In the genomic region with DNA sequence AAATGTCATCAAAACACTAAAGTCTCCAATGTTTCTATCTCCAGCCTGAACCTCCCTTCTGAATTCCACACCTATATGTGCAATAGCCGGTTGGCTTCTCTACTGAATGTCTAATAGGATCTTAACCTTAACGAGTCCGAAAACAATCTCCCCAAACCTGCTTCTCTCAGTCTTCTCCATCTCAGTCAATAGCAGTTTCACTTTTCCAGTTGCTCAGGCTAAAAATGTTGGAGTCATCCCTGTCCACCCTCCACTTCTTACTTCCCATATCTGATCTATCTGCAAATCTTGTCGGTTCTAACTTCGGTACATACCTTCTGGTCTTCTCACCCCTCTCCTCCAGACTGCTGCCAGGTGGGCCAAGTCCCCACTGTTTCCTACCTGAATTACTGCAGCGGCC, we compare ENCODE assay signal across 19 cellular contexts. TPM values are rescaled to one million over a fixed set of nuclear protein-coding genes. Genes with fewer than 3 reads are reported as not detected.
A peak's percentile ranks its signal among the peaks of the same experiment; 100 is the strongest.
DNase-seq lines count a peak whose midpoint lies in the region; ATAC-seq, FAIRE-seq and TF ChIP-seq lines count a peak whose summit lies in the region.
"Had no signal": no experiment of that assay in that cellular context is flagged by ENCODE, and none has a peak within 500 bp of the region (broad histone marks: within the 10 kb centered on the region; RNA-seq: fewer than 3 reads in every experiment).

No MANE protein-coding gene starts in this region.

- BruUV-seq in Panc1 (replicated peaks; lab: Mats Ljungman, UMichigan) (no TSS peak), K562 (replicated peaks; lab: Mats Ljungman, UMichigan) (no TSS peak)

- in situ Hi-C loops in Panc1 (cut with HindIII; ENCODE audit: low pct_unique_long_range_greater_than_20kb, low sequenced_read_pairs): no loop called here
- in situ Hi-C loops in K562 (cut with MboI): no loop called here

- H3K36me3 ChIP-seq in ACC112 (ENCODE audit: insufficient read depth, low read length) (no peaks in the 10 kb centered on the region), Panc1 (ENCODE audit: control insufficient read depth, insufficient read depth, low read length) (no peaks in the 10 kb centered on the region), K562 (ENCODE audit: control insufficient read depth, insufficient read depth, low read length) (no peaks in the 10 kb centered on the region), esophagus squamous epithelium (no peaks in the 10 kb centered on the region), spleen (no peaks in the 10 kb centered on the region)

- no peak overlapping the region for H3K27ac Mint-ChIP-seq in T-cell
- H3K27ac Mint-ChIP-seq: CD4-positive, alpha-beta T cell; HFFc6 had no signal

- H3K9ac ChIP-seq in K562 (ENCODE audit: insufficient read depth in 1 of 2, low read depth in 2 of 2, low read length in 2 of 2): no peak overlapping the region

- WGBS in K562 (ENCODE audit: insufficient coverage, low coverage, missing lambda C conversion rate): 14% methylated on average over 6 of the region's 6 CpGs
- WGBS in esophagus squamous epithelium, 2 donors: 88 to 97% methylated on average over 6 of the region's 6 CpGs
- WGBS in spleen, 5 donors: 94 to 98% (median 95%) methylated on average over 6 of the region's 6 CpGs

- intact Hi-C loops in Panc1 (cut with micrococcal nuclease; ENCODE audit: unreplicated experiment) (no loop called here), K562 (cut with micrococcal nuclease) (no loop called here), esophagus squamous epithelium (cut with DNase I) (no loop called here), spleen (cut with DNase I; ENCODE audit: low total_unique reads) (no loop called here)

- TF ChIP-seq POLR2A in K562 (conservative IDR thresholded peaks at IDR 0.05): no peak
- TF ChIP-seq POLR2A in esophagus squamous epithelium (IDR thresholded peaks at IDR 0.05): no peak
- TF ChIP-seq POLR2A in spleen (IDR thresholded peaks at IDR 0.05): no peak

- H3K27me3 Mint-ChIP-seq in T-cell: peaks cover 41 to 48% of the 10 kb centered on the region in 2 donors

- TF ChIP-seq EP300 in K562 (IDR thresholded peaks at IDR 0.05; ENCODE audit: low read length): no peak

- no peak for TF ChIP-seq RAD21 in K562 (CRISPR knock-in tag; conservative IDR thresholded peaks at IDR 0.05 in 1 of 2, IDR thresholded peaks at IDR 0.05 in 1 of 2)

- FAIRE-seq in K562 (lab: Jason Lieb, UNC): no peak
- FAIRE-seq: A204.1, D721Med, GM12892 had no signal

- H3K4me3 Mint-ChIP-seq in T-cell: no peak overlapping the region
- H3K4me3 Mint-ChIP-seq: CD4-positive, alpha-beta T cell; HFFc6 had no signal

- no peak overlapping the region for H3K27ac ChIP-seq in ACC112 (ENCODE audit: low read depth, low read length)
- peak overlapping the region; percentile 64 for H3K27ac ChIP-seq in Panc1 (ENCODE audit: low read length)
- no peak overlapping the region for H3K27ac ChIP-seq in K562 (ENCODE audit: extremely low read depth, low read depth, low read length)
- H3K27ac ChIP-seq in esophagus squamous epithelium: peak overlapping the region in 3 of 4 donors; percentile 24 to 61 (median 50)
- H3K27ac ChIP-seq in spleen: no peak overlapping the region
- H3K27ac ChIP-seq: C4-2B had no signal

- H3K79me2 ChIP-seq in ACC112 (ENCODE audit: control insufficient read depth, insufficient read depth, low read length, unreplicated experiment) (no peaks in the 10 kb centered on the region), K562 (ENCODE audit: control insufficient read depth, insufficient read depth, low read length) (no peaks in the 10 kb centered on the region)

- no peaks in the 10 kb centered on the region for H4K20me1 ChIP-seq in K562 (replicated peaks; ENCODE audit: control insufficient read depth, insufficient read depth, low read length)

- no peaks in the 10 kb centered on the region for H3K36me3 Mint-ChIP-seq in T-cell

- H3K4me2 ChIP-seq in K562 (ENCODE audit: insufficient read depth, low read length): no peak overlapping the region

- DNase-seq in Panc1 (ENCODE audit: low read depth, low spot score) (no peak), K562 (ENCODE audit: extremely low read depth in 1 of 4, low spot score in 3 of 4) (no peak), esophagus squamous epithelium (lab: John Stamatoyannopoulos, UW) (no peak), spleen (no peak), T-cell (no peak)
- DNase-seq: AML-193; Caco-2; CD4-positive, alpha-beta T cell; GDM1; GOT3; H7; HFFc6 had no signal

- CTCF ChIA-PET in Panc1 (lab: Charles Lee): interaction anchor here (0.5 kb wide), 1 partner anchor 13 kb away, joined by 5 read pairs; no protein-coding TSS in a partner anchor
- CTCF ChIA-PET in K562 (lab: Yijun Ruan, JAX; ENCODE audit: low intra/inter-chr PET ratio): no interaction called here
- CTCF ChIA-PET in T-cell (lab: Charles Lee): no interaction called here

- peak overlapping the region; percentile 7 for H2AFZ ChIP-seq in ACC112 (ENCODE audit: low read length, unreplicated experiment)
- H2AFZ ChIP-seq in K562 (ENCODE audit: low read depth, low read length): no peak overlapping the region

- no peak overlapping the region for H3K4me3 ChIP-seq in ACC112 (ENCODE audit: low read depth, low read length)
- H3K4me3 ChIP-seq in Panc1 (ENCODE audit: low read depth in 2 of 2, low read length in 2 of 2): no peak overlapping the region
- no peak overlapping the region for H3K4me3 ChIP-seq in K562
- H3K4me3 ChIP-seq in esophagus squamous epithelium: no peak overlapping the region
- H3K4me3 ChIP-seq in spleen: no peak overlapping the region

- no peaks in the 10 kb centered on the region for H3K9me1 ChIP-seq in K562 (ENCODE audit: control insufficient read depth, insufficient read depth, low read length)

- no peak for TF ChIP-seq CTCF in Panc1 (IDR thresholded peaks at IDR 0.05)
- TF ChIP-seq CTCF in K562 (IDR thresholded peaks at IDR 0.05 in 2 of 3, conservative IDR thresholded peaks at IDR 0.05 in 1 of 3; ENCODE audit: insufficient read depth in 2 of 3, low read depth in 1 of 3, low read length in 3 of 3): no peak
- no peak for TF ChIP-seq CTCF in esophagus squamous epithelium (IDR thresholded peaks at IDR 0.05)
- no peak for TF ChIP-seq CTCF in spleen (IDR thresholded peaks at IDR 0.05 in 8 of 11, conservative IDR thresholded peaks at IDR 0.05 in 3 of 11)

- no peaks in the 10 kb centered on the region for H3K27me3 ChIP-seq in ACC112 (ENCODE audit: insufficient read depth, low read length)
- no peaks in the 10 kb centered on the region for H3K27me3 ChIP-seq in Panc1 (ENCODE audit: control insufficient read depth, insufficient read depth, low read length)
- H3K27me3 ChIP-seq in K562 (ENCODE audit: control insufficient read depth in 2 of 2, insufficient read depth in 2 of 2, low read length in 2 of 2): peaks cover 0 to 10% of the 10 kb centered on the region in 2 experiments; a peak in 3 of 5 replicates
- peaks cover 0 to 22% (median 0%) of the 10 kb centered on the region in 4 donors for H3K27me3 ChIP-seq in esophagus squamous epithelium
- H3K27me3 ChIP-seq in spleen (replicated peaks in 1 of 7): peaks cover 0 to 42% (median 19%) of the 10 kb centered on the region in 7 donors

- no peaks in the 10 kb centered on the region for H3K9me3 Mint-ChIP-seq in T-cell
- H3K9me3 Mint-ChIP-seq: CD4-positive, alpha-beta T cell; HFFc6 had no signal

- H3K9me3 ChIP-seq in Panc1 (ENCODE audit: control insufficient read depth, insufficient read depth, low read depth, low read length): no peaks in the 10 kb centered on the region
- H3K9me3 ChIP-seq in K562 (replicated peaks; ENCODE audit: control insufficient read depth, insufficient read depth, low read depth, low read length): no peaks in the 10 kb centered on the region
- no peaks in the 10 kb centered on the region for H3K9me3 ChIP-seq in esophagus squamous epithelium
- H3K9me3 ChIP-seq in spleen: peaks cover 0 to 7% (median 0%) of the 10 kb centered on the region in 8 donors
- H3K9me3 ChIP-seq: Caco-2 had no signal

- ATAC-seq in Panc1: no peak
- ATAC-seq in K562: no peak
- ATAC-seq in HG03442 (IDR thresholded peaks at IDR 0.05; ENCODE audit: unreplicated experiment): no peak
- no peak for ATAC-seq in T-cell (replicated peaks in 1 of 4)
- ATAC-seq: HCT116 had no signal

- POLR2A ChIA-PET in Panc1 (lab: Charles Lee): interaction anchor here (0.6 kb wide), 1 partner anchor 30 kb away, joined by 4 read pairs; no protein-coding TSS in a partner anchor
- POLR2A ChIA-PET in K562 (lab: Yijun Ruan, JAX): interaction anchor here (0.6 to 2.0 kb wide), 5 partner anchors 10 to 1041 kb away, joined by 3 to 10 read pairs (median 5); no protein-coding TSS in a partner anchor
- POLR2A ChIA-PET in T-cell (lab: Charles Lee): no interaction called here

- peaks cover 3 to 13% (median 6%) of the 10 kb centered on the region in 3 donors for H3K4me1 Mint-ChIP-seq in T-cell

- no peaks in the 10 kb centered on the region for H3K4me1 ChIP-seq in ACC112 (ENCODE audit: control insufficient read depth, insufficient read depth, low read length, unreplicated experiment)
- peaks cover 12% of the 10 kb centered on the region; the same call in 1 of the 2 replicates for H3K4me1 ChIP-seq in Panc1 (ENCODE audit: control insufficient read depth, insufficient read depth, low read length)
- H3K4me1 ChIP-seq in K562 (replicated peaks in 1 of 2; ENCODE audit: control insufficient read depth in 2 of 2, insufficient read depth in 2 of 2, low read length in 2 of 2): peaks cover 0 to 6% of the 10 kb centered on the region in 2 experiments; a peak in 2 of 5 replicates
- peaks cover 0 to 52% (median 18%) of the 10 kb centered on the region in 3 donors for H3K4me1 ChIP-seq in esophagus squamous epithelium
- peaks cover 0 to 16% (median 7%) of the 10 kb centered on the region in 6 donors for H3K4me1 ChIP-seq in spleen
- H3K4me1 ChIP-seq: Caco-2 had no signal

RNA-seq across cellular contexts. Expression of a gene that starts 25.5 kb away (rescaled TPM):
- 145 TPM for total RNA-seq in Panc1 (2021; ENCODE audit: unreplicated experiment)
- 241 TPM for polyA plus RNA-seq in Panc1 (2012; ENCODE audit: insufficient read length)
- 0.37 TPM in 1 of 2 replicates, not detected in the other for total RNA-seq in K562 (2011; cell fraction: chromatin; rRNA removed; ENCODE audit: low replicate concordance)
- total RNA-seq in K562 (2011; cell fraction: nucleolus; rRNA removed): 0.92 and 1.0 TPM in 2 replicates
- 0.51 TPM in 1 of 2 replicates, not detected in the other for total RNA-seq in K562 (2011; cell fraction: nucleoplasm; rRNA removed)
- 0.36 and 0.69 TPM in 2 replicates for total RNA-seq in K562 (2014; rRNA removed)
- 0.11 TPM in 1 of 2 replicates, not detected in the other for total RNA-seq in K562 (2014; rRNA removed; fragmentation: Illumina TruSeq; extraction: Trizol)
- 0.11 TPM in 1 of 2 replicates, not detected in the other for total RNA-seq in K562 (2015; rRNA removed; fragmentation: Illumina TruSeq; extraction: Trizol)
- total RNA-seq in K562 (2021): 0.89 and 1.2 TPM in 2 replicates
- 0.07 and 0.17 TPM in 2 replicates for polyA plus RNA-seq in K562 (2011; rRNA removed)
- polyA plus RNA-seq in K562 (2011; cell fraction: cytosol; rRNA removed): 0.04 and 1.2 TPM in 2 replicates
- polyA plus RNA-seq in K562 (2011; cell fraction: nucleus; rRNA removed): 0.08 and 0.85 TPM in 2 replicates
- polyA plus RNA-seq in K562 (2012): 0.51 and 1.2 TPM in 2 replicates
- 0.12 TPM in 1 of 2 replicates, not detected in the other for polyA plus RNA-seq in K562 (2014; fragmentation: Illumina TruSeq; extraction: Trizol)
- not detected for polyA plus RNA-seq in K562 (2014; fragmentation: Nextera tagmentation; extraction: Ambion mirVana)
- polyA plus RNA-seq in K562 (2014; rRNA removed): 0.23 and 0.48 TPM in 2 replicates
- polyA minus RNA-seq in K562 (2011; rRNA and poly(A)+ RNA removed): not detected in 2 replicates
- polyA minus RNA-seq in K562 (2011; cell fraction: cytosol; rRNA and poly(A)+ RNA removed): not detected in 2 replicates
- 0.44 and 0.54 TPM in 2 replicates for polyA minus RNA-seq in K562 (2011; cell fraction: nucleus; rRNA and poly(A)+ RNA removed)
- 10 to 100 TPM; 12.2 to 40.6 (median 22.1) TPM for total RNA-seq in esophagus squamous epithelium
- 10 to 100 TPM; 36.1 to 98.8 (median 50.4) TPM for total RNA-seq in spleen
- polyA plus RNA-seq in spleen: 10 to 100 TPM in 2 of 3 donors, 1 to 10 TPM in 1; 10.0 to 25.5 (median 13.0) TPM
- total RNA-seq in T-cell: 10 to 100 TPM; 23.4 to 37.0 (median 28.4) TPM

Comparison
In these comparisons a context has a peak if more than half of its experiments do, and no peak if none do; other contexts are left out.
1. H3K27ac ChIP-seq: peak in Panc1 (single experiment) and esophagus squamous epithelium (3 of 4); none in ACC112 (single experiment), K562 (single experiment) and spleen (0 of 8).
2. RNA of a gene that starts 25.5 kb away (total RNA-seq): 145 TPM in Panc1 (single experiment), 36.1 to 98.8 TPM in spleen, 23.4 to 37.0 TPM in T-cell and 12.2 to 40.6 TPM in esophagus squamous epithelium; 0.11 to 1.2 TPM in K562; every median in the first group is over 4 times any median in the second.
3. POLR2A ChIA-PET loops: an anchor here in Panc1 (0.6 kb wide) and K562 (0.6 to 2.0 kb wide); none called in T-cell.